Comparison of ENCODE assay signal across 41 cellular contexts in genomic region chrX:80420147-80420546, GRCh38. TPM values are rescaled to one million over a fixed set of nuclear protein-coding genes. Genes with fewer than 3 reads are reported as not detected.
"Had no signal": no experiment of that assay in that cellular context is flagged by ENCODE, and none has a peak within 500 bp of the region (broad histone marks: within the 10 kb centered on the region; RNA-seq: fewer than 3 reads in every experiment).

Gene TENT5D, plus strand, starts transcription at chrX:80420447. Its CDS starts 22,093 bp downstream, at chrX:80442540.

- H3K4me3 Mint-ChIP-seq: activated naive CD4-positive, alpha-beta T cell treated with anti-CD3 and anti-CD28 coated beads for 36 hours; activated naive CD4-positive, alpha-beta T cell treated with anti-CD3 and anti-CD28 coated beads, Interleukin-2, amount 10 ng/mL, durations not matched to agents 7 days and 5 days; activated naive CD4-positive, alpha-beta T cell treated with anti-CD3 and anti-CD28 coated beads, Interleukin-2, amount 50 U/mL, for 24 hours; activated naive CD8-positive, alpha-beta T cell; activated naive CD8-positive, alpha-beta T cell treated with anti-CD3 and anti-CD28 coated beads for 36 hours; activated naive CD8-positive, alpha-beta T cell treated with anti-CD3 and anti-CD28 coated beads, Interleukin-2, amount 10 ng/mL, durations not matched to agents 7 days and 5 days; activated naive CD8-positive, alpha-beta T cell treated with anti-CD3 and anti-CD28 coated beads, Interleukin-2, amount 50 U/mL, for 24 hours; activated T-cell treated with anti-CD3 and anti-CD28 coated beads, Interleukin-2, amount 50 U/mL, for 4 hours; activated T-cell treated with anti-CD3 and anti-CD28 coated beads, Interleukin-2, amount 50 U/mL, for 72 hours; activated T-helper 1 cell treated with anti-CD3 and anti-CD28 coated beads, Interleukin-12 subunit alpha, Interleukin-12 subunit beta, Interleukin-2, Interleukin-4 antibody, amounts not matched to agents 30 ng/mL and 10 ng/mL and 1 ng/mL, durations not matched to agents 14 hours and 24 hours and 36 hours; activated T-helper 17 cell treated with anti-CD3 and anti-CD28 coated beads, Interleukin-2, amount 50 U/mL, for 72 hours; brain; central memory CD8-positive, alpha-beta T cell had no signal

- H3K27ac ChIP-seq: adrenal gland, ascending aorta, body of pancreas, brain microvascular endothelial cell, breast epithelium, cardiac muscle cell, colonic mucosa had no signal

- H3K4me1 Mint-ChIP-seq: activated naive CD4-positive, alpha-beta T cell treated with anti-CD3 and anti-CD28 coated beads, Interleukin-2, amount 10 ng/mL, durations not matched to agents 7 days and 5 days; activated naive CD4-positive, alpha-beta T cell treated with anti-CD3 and anti-CD28 coated beads, Interleukin-2, amount 50 U/mL, for 24 hours; activated naive CD8-positive, alpha-beta T cell treated with anti-CD3 and anti-CD28 coated beads for 36 hours; activated naive CD8-positive, alpha-beta T cell treated with anti-CD3 and anti-CD28 coated beads, Interleukin-2, amount 10 ng/mL, durations not matched to agents 7 days and 5 days; activated naive CD8-positive, alpha-beta T cell treated with anti-CD3 and anti-CD28 coated beads, Interleukin-2, amount 50 U/mL, for 24 hours; activated T-helper 17 cell treated with anti-CD3 and anti-CD28 coated beads, Interleukin-2, amount 50 U/mL, for 72 hours; brain; central memory CD8-positive, alpha-beta T cell had no signal

- ATAC-seq: activated naive CD4-positive, alpha-beta T cell treated with anti-CD3 and anti-CD28 coated beads, Interleukin-2, amount 50 U/mL, for 72 hours; activated naive CD8-positive, alpha-beta T cell treated with anti-CD3 and anti-CD28 coated beads, Interleukin-2, amount 50 U/mL, for 24 hours; activated T-cell treated with anti-CD3 and anti-CD28 coated beads, Interleukin-2, amount 50 U/mL, for 4 hours; activated T-cell treated with anti-CD3 and anti-CD28 coated beads, Interleukin-2, amount 50 U/mL, for 72 hours; activated T-helper 17 cell treated with anti-CD3 and anti-CD28 coated beads, Interleukin-2, amount 50 U/mL, for 72 hours; body of pancreas had no signal

- H3K27ac Mint-ChIP-seq: activated naive CD4-positive, alpha-beta T cell treated with anti-CD3 and anti-CD28 coated beads for 36 hours; activated naive CD4-positive, alpha-beta T cell treated with anti-CD3 and anti-CD28 coated beads, Interleukin-2, amount 10 ng/mL, durations not matched to agents 7 days and 5 days; activated naive CD4-positive, alpha-beta T cell treated with anti-CD3 and anti-CD28 coated beads, Interleukin-2, amount 50 U/mL, for 72 hours; activated naive CD8-positive, alpha-beta T cell; activated naive CD8-positive, alpha-beta T cell treated with anti-CD3 and anti-CD28 coated beads for 36 hours; activated naive CD8-positive, alpha-beta T cell treated with anti-CD3 and anti-CD28 coated beads, Interleukin-2, amount 10 ng/mL, durations not matched to agents 7 days and 5 days; activated naive CD8-positive, alpha-beta T cell treated with anti-CD3 and anti-CD28 coated beads, Interleukin-2, amount 50 U/mL, for 24 hours; activated T-cell treated with anti-CD3 and anti-CD28 coated beads, Interleukin-2, amount 50 U/mL, for 72 hours; activated T-helper 1 cell treated with anti-CD3 and anti-CD28 coated beads, Interleukin-12 subunit alpha, Interleukin-12 subunit beta, Interleukin-2, Interleukin-4 antibody, amounts not matched to agents 30 ng/mL and 10 ng/mL and 1 ng/mL, durations not matched to agents 14 hours and 24 hours and 36 hours; activated T-helper 17 cell treated with anti-CD3 and anti-CD28 coated beads, Interleukin-2, amount 50 U/mL, for 72 hours; activated T-helper 2 cell treated with anti-CD3 and anti-CD28 coated beads, Interferon-gamma antibody, Interleukin-2, Interleukin-4, amounts not matched to agents 10 μg/mL and 5 μg/mL and 100 μg/mL, durations not matched to agents 14 hours and 24 hours and 36 hours; brain had no signal

- H3K36me3 Mint-ChIP-seq: activated naive CD4-positive, alpha-beta T cell treated with anti-CD3 and anti-CD28 coated beads, Interleukin-2, amount 10 ng/mL, durations not matched to agents 7 days and 5 days; activated naive CD4-positive, alpha-beta T cell treated with anti-CD3 and anti-CD28 coated beads, Interleukin-2, amount 50 U/mL, for 24 hours; activated naive CD4-positive, alpha-beta T cell treated with anti-CD3 and anti-CD28 coated beads, Interleukin-2, amount 50 U/mL, for 72 hours; activated naive CD8-positive, alpha-beta T cell; activated naive CD8-positive, alpha-beta T cell treated with anti-CD3 and anti-CD28 coated beads for 36 hours; activated naive CD8-positive, alpha-beta T cell treated with anti-CD3 and anti-CD28 coated beads, Interleukin-2, amount 10 ng/mL, durations not matched to agents 7 days and 5 days; brain had no signal

- H3K36me3 ChIP-seq: adrenal gland, ascending aorta, brain microvascular endothelial cell, breast epithelium, cardiac muscle cell, colonic mucosa had no signal

- H3K9me3 ChIP-seq: ascending aorta, body of pancreas, colonic mucosa had no signal

- FAIRE-seq: bronchial epithelial cell had no signal

- H3K4me1 ChIP-seq: adrenal gland, ascending aorta, body of pancreas, breast epithelium, colonic mucosa had no signal

- DNase-seq: activated effector memory CD4-positive, alpha-beta T cell treated with anti-CD3 and anti-CD28 coated beads, Interleukin-2, amount 50 U/mL, for 16 hours; activated effector memory CD4-positive, alpha-beta T cell treated with Interleukin-2 at 50 U/mL for 16 hours; activated gamma-delta T cell; activated gamma-delta T cell treated with Interleukin-2 at 50 U/mL for 16 hours; activated naive CD4-positive, alpha-beta T cell; activated naive CD4-positive, alpha-beta T cell treated with anti-CD3 and anti-CD28 coated beads for 36 hours; activated naive CD4-positive, alpha-beta T cell treated with anti-CD3 and anti-CD28 coated beads, Interleukin-2, amount 10 ng/mL, durations not matched to agents 7 days and 5 days; activated naive CD4-positive, alpha-beta T cell treated with anti-CD3 and anti-CD28 coated beads, Interleukin-2, amount 50 U/mL, for 16 hours; activated naive CD4-positive, alpha-beta T cell treated with Interleukin-2 at 50 U/mL for 16 hours; activated naive CD8-positive, alpha-beta T cell treated with anti-CD3 and anti-CD28 coated beads for 36 hours; activated naive CD8-positive, alpha-beta T cell treated with anti-CD3 and anti-CD28 coated beads, Interleukin-2, amount 10 ng/mL, durations not matched to agents 7 days and 5 days; activated naive CD8-positive, alpha-beta T cell treated with anti-CD3 and anti-CD28 coated beads, Interleukin-2, amount 50 U/mL, for 24 hours; activated T-cell treated with anti-CD3 and anti-CD28 coated beads, Interleukin-2, amount 50 U/mL, for 4 hours; activated T-cell treated with anti-CD3 and anti-CD28 coated beads, Interleukin-2, amount 50 U/mL, for 48 hours; activated T-cell treated with anti-CD3 and anti-CD28 coated beads, Interleukin-2, amount 50 U/mL, for 72 hours; adrenal gland; amniotic stem cell; amygdala; anterior cingulate cortex; aorta; body of pancreas; brain microvascular endothelial cell; central memory CD4-positive, alpha-beta T cell; cerebellar nuclear complex; colonic mucosa had no signal

- H3K4me3 ChIP-seq: adrenal gland, ascending aorta, body of pancreas, breast epithelium, cardiac muscle cell, colonic mucosa had no signal

- H3K27me3 Mint-ChIP-seq: activated naive CD4-positive, alpha-beta T cell treated with anti-CD3 and anti-CD28 coated beads, Interleukin-2, amount 10 ng/mL, durations not matched to agents 7 days and 5 days; activated naive CD4-positive, alpha-beta T cell treated with anti-CD3 and anti-CD28 coated beads, Interleukin-2, amount 50 U/mL, for 24 hours; activated naive CD8-positive, alpha-beta T cell; activated naive CD8-positive, alpha-beta T cell treated with anti-CD3 and anti-CD28 coated beads for 36 hours; activated naive CD8-positive, alpha-beta T cell treated with anti-CD3 and anti-CD28 coated beads, Interleukin-2, amount 10 ng/mL, durations not matched to agents 7 days and 5 days; activated naive CD8-positive, alpha-beta T cell treated with anti-CD3 and anti-CD28 coated beads, Interleukin-2, amount 50 U/mL, for 24 hours; activated T-helper 17 cell treated with anti-CD3 and anti-CD28 coated beads, Interleukin-2, amount 50 U/mL, for 72 hours; brain; central memory CD8-positive, alpha-beta T cell had no signal

- H3K9me3 Mint-ChIP-seq: activated naive CD4-positive, alpha-beta T cell treated with anti-CD3 and anti-CD28 coated beads, Interleukin-2, amount 10 ng/mL, durations not matched to agents 7 days and 5 days; activated naive CD8-positive, alpha-beta T cell treated with anti-CD3 and anti-CD28 coated beads for 36 hours; activated naive CD8-positive, alpha-beta T cell treated with anti-CD3 and anti-CD28 coated beads, Interleukin-2, amount 10 ng/mL, durations not matched to agents 7 days and 5 days; activated naive CD8-positive, alpha-beta T cell treated with anti-CD3 and anti-CD28 coated beads, Interleukin-2, amount 50 U/mL, for 24 hours; activated T-cell treated with anti-CD3 and anti-CD28 coated beads, Interleukin-2, amount 50 U/mL, for 4 hours; activated T-helper 2 cell treated with anti-CD3 and anti-CD28 coated beads, Interferon-gamma antibody, Interleukin-2, Interleukin-4, amounts not matched to agents 10 μg/mL and 5 μg/mL and 100 μg/mL, durations not matched to agents 14 hours and 24 hours and 36 hours; central memory CD8-positive, alpha-beta T cell had no signal

- H3K27me3 ChIP-seq: adrenal gland, ascending aorta, body of pancreas, brain microvascular endothelial cell, cardiac muscle cell, colonic mucosa had no signal

RNA-seq across cellular contexts. Expression of gene TENT5D, which starts in this region (rescaled TPM):
- total RNA-seq: activated naive CD4-positive, alpha-beta T cell treated with anti-CD3 and anti-CD28 coated beads for 36 hours; activated naive CD4-positive, alpha-beta T cell treated with anti-CD3 and anti-CD28 coated beads, Interleukin-2, amount 50 U/mL, for 72 hours; activated naive CD8-positive, alpha-beta T cell treated with anti-CD3 and anti-CD28 coated beads for 36 hours; activated naive CD8-positive, alpha-beta T cell treated with anti-CD3 and anti-CD28 coated beads, Interleukin-2, amount 10 ng/mL, durations not matched to agents 7 days and 5 days; activated T-cell treated with anti-CD3 and anti-CD28 coated beads, Interleukin-2, amount 50 U/mL, for 4 hours; activated T-cell treated with anti-CD3 and anti-CD28 coated beads, Interleukin-2, amount 50 U/mL, for 72 hours; activated T-helper 1 cell treated with anti-CD3 and anti-CD28 coated beads, Interleukin-12 subunit alpha, Interleukin-12 subunit beta, Interleukin-2, Interleukin-4 antibody, amounts not matched to agents 30 ng/mL and 10 ng/mL and 1 ng/mL, durations not matched to agents 14 hours and 24 hours and 36 hours; activated T-helper 17 cell treated with anti-CD3 and anti-CD28 coated beads, Interleukin-2, amount 50 U/mL, for 72 hours; activated T-helper 2 cell treated with anti-CD3 and anti-CD28 coated beads, Interferon-gamma antibody, Interleukin-2, Interleukin-4, amounts not matched to agents 10 μg/mL and 5 μg/mL and 100 μg/mL, durations not matched to agents 14 hours and 24 hours and 36 hours; aorta; ascending aorta; astrocyte; body of pancreas; breast epithelium; bronchial epithelial cell; cardiac muscle cell; cardiac septum; cerebellum; chondrocyte; colonic mucosa had no signal
- polyA plus RNA-seq: aorta, cardiac muscle cell had no signal
